ENCODE assay signal across 28 cellular contexts in genomic region chr16:88064889-88065746, GRCh38.
DNase-seq lines count a peak whose midpoint lies in the region; ATAC-seq, FAIRE-seq and TF ChIP-seq lines count a peak whose summit lies in the region.
"Had no signal": no experiment of that assay in that cellular context is flagged by ENCODE, and none has a peak within 500 bp of the region (broad histone marks: within the 10 kb centered on the region; RNA-seq: fewer than 3 reads in every experiment).

No MANE protein-coding gene starts in this region.

- no peak overlapping the region for H3K4me2 ChIP-seq in PC-9
- H3K4me2 ChIP-seq: neural progenitor cell had no signal

- H3K27me3 ChIP-seq in CD4-positive, alpha-beta T cell (ENCODE audit: control insufficient read depth, insufficient read depth, low read length): no peaks in the 10 kb centered on the region
- no peaks in the 10 kb centered on the region for H3K27me3 ChIP-seq in PC-9 (ENCODE audit: insufficient read depth, low read depth)
- H3K27me3 ChIP-seq: left lung, neural progenitor cell, tibial nerve had no signal

- H3K27me3 Mint-ChIP-seq in activated T-cell treated with anti-CD3 and anti-CD28 coated beads, Interleukin-2, amount 50 U/mL, for 24 hours: no peaks in the 10 kb centered on the region
- H3K27me3 Mint-ChIP-seq in stimulated activated memory B cell treated with anti-CD40 and anti-IgM and Interleukin-4, amounts not matched to agents 10 μg/mL and 1 μg/mL and 100 μg/mL, for 72 hours: no peaks in the 10 kb centered on the region
- H3K27me3 Mint-ChIP-seq in CD4-positive, alpha-beta T cell: no peaks in the 10 kb centered on the region
- peaks cover 0 to 4% (median 2%) of the 10 kb centered on the region in 3 donors for H3K27me3 Mint-ChIP-seq in immature natural killer cell (ENCODE audit: low read depth in 3 of 3)
- H3K27me3 Mint-ChIP-seq: activated CD4-positive, alpha-beta memory T cell treated with anti-CD3 and anti-CD28 coated beads, Interleukin-2, amount 10 ng/mL, durations not matched to agents 7 days and 5 days; stimulated activated naive CD8-positive, alpha-beta T cell treated with anti-CD3 and anti-CD28 coated beads, Interleukin-15, Interleukin-2, amounts not matched to agents 100 ng/mL and 50 ng/mL, for 24 hours; T-cell had no signal

- H3F3A ChIP-seq in PC-9 (ENCODE audit: insufficient read depth, low read depth): no peaks in the 10 kb centered on the region

- no peaks in the 10 kb centered on the region for H3K9me2 ChIP-seq in PC-9 (ENCODE audit: insufficient read depth)

- BruUV-seq in PC-9 (replicated peaks; lab: Mats Ljungman, UMichigan): no TSS peak

- H3K27ac ChIP-seq in kidney (ENCODE audit: low read depth in 2 of 2, low read length in 2 of 2): no peak overlapping the region
- H3K27ac ChIP-seq in CD4-positive, alpha-beta T cell (ENCODE audit: low read depth, low read length): no peak overlapping the region
- H3K27ac ChIP-seq in PC-9: no peak overlapping the region
- H3K27ac ChIP-seq: 22Rv1, left lung, neural progenitor cell, tibial nerve had no signal

- peak overlapping the region; percentile 8 for H3K27ac Mint-ChIP-seq in activated T-cell treated with anti-CD3 and anti-CD28 coated beads, Interleukin-2, amount 50 U/mL, for 24 hours
- H3K27ac Mint-ChIP-seq in stimulated activated memory B cell treated with anti-CD40 and anti-IgM and Interleukin-4, amounts not matched to agents 10 μg/mL and 1 μg/mL and 100 μg/mL, for 72 hours: peak overlapping the region; percentile 60
- H3K27ac Mint-ChIP-seq in CD4-positive, alpha-beta T cell: no peak overlapping the region
- no peak overlapping the region for H3K27ac Mint-ChIP-seq in immature natural killer cell
- H3K27ac Mint-ChIP-seq: activated CD4-positive, alpha-beta memory T cell treated with anti-CD3 and anti-CD28 coated beads, Interleukin-2, amount 10 ng/mL, durations not matched to agents 7 days and 5 days; neural progenitor cell; stimulated activated naive CD8-positive, alpha-beta T cell treated with anti-CD3 and anti-CD28 coated beads, Interleukin-15, Interleukin-2, amounts not matched to agents 100 ng/mL and 50 ng/mL, for 24 hours; T-cell had no signal

- H3K4me1 ChIP-seq in kidney (ENCODE audit: control insufficient read depth in 1 of 2, insufficient read depth in 1 of 2, low read depth in 1 of 2, low read length in 2 of 2) (no peaks in the 10 kb centered on the region), PC-9 (replicated peaks; ENCODE audit: insufficient read depth) (no peaks in the 10 kb centered on the region)
- H3K4me1 ChIP-seq: left lung had no signal

- H3K36me3 ChIP-seq in kidney (ENCODE audit: control insufficient read depth in 1 of 2, insufficient read depth in 2 of 2, low read length in 2 of 2): peaks cover 6 to 9% of the 10 kb centered on the region in 2 donors
- H3K36me3 ChIP-seq in PC-9 (ENCODE audit: low read depth): no peaks in the 10 kb centered on the region
- H3K36me3 ChIP-seq: neural progenitor cell had no signal

- no peak overlapping the region for H3K4me3 Mint-ChIP-seq in activated T-cell treated with anti-CD3 and anti-CD28 coated beads, Interleukin-2, amount 50 U/mL, for 24 hours
- H3K4me3 Mint-ChIP-seq in stimulated activated memory B cell treated with anti-CD40 and anti-IgM and Interleukin-4, amounts not matched to agents 10 μg/mL and 1 μg/mL and 100 μg/mL, for 72 hours: no peak overlapping the region
- H3K4me3 Mint-ChIP-seq in CD4-positive, alpha-beta T cell: no peak overlapping the region
- no peak overlapping the region for H3K4me3 Mint-ChIP-seq in immature natural killer cell
- H3K4me3 Mint-ChIP-seq: activated CD4-positive, alpha-beta memory T cell treated with anti-CD3 and anti-CD28 coated beads, Interleukin-2, amount 10 ng/mL, durations not matched to agents 7 days and 5 days; neural progenitor cell; stimulated activated naive CD8-positive, alpha-beta T cell treated with anti-CD3 and anti-CD28 coated beads, Interleukin-15, Interleukin-2, amounts not matched to agents 100 ng/mL and 50 ng/mL, for 24 hours; T-cell had no signal

- intact Hi-C loops in kidney (cut with DNase I): no loop called here
- intact Hi-C loops in CD4-positive, alpha-beta T cell (cut with DNase I, micrococcal nuclease): no loop called here
- intact Hi-C loops in PC-9 (cut with micrococcal nuclease; ENCODE audit: unreplicated experiment): no loop called here

- H4K20me1 ChIP-seq in PC-9 (ENCODE audit: insufficient read depth): no peaks in the 10 kb centered on the region

- FAIRE-seq in kidney (lab: Jason Lieb, UNC): no peak
- FAIRE-seq: GM19239, small intestine had no signal

- DNase-seq in activated T-cell treated with anti-CD3 and anti-CD28 coated beads, Interleukin-2, amount 50 U/mL, for 24 hours: no peak
- no peak for DNase-seq in activated T-cell treated with anti-CD3 and anti-CD28 coated beads for 4 hours
- DNase-seq in astrocyte of the hippocampus (ENCODE audit: low read depth, low spot score): peak; percentile 24
- peak; percentile 43 for DNase-seq in kidney
- DNase-seq in CD4-positive, alpha-beta T cell: no peak
- DNase-seq in PC-9: no peak
- DNase-seq in immature natural killer cell: no peak
- DNase-seq: activated CD4-positive, alpha-beta memory T cell treated with anti-CD3 and anti-CD28 coated beads, Interleukin-2, amount 10 ng/mL, durations not matched to agents 7 days and 5 days; activated naive CD4-positive, alpha-beta T cell treated with Interleukin-2 at 50 U/mL for 16 hours; DND-41; NCI-H1092 treated with DMSO at 0.1 percent for 48 hours; NCI-H2029; NCI-H345; NCI-H82; PC-3; SIG-M5; small intestine; stimulated activated CD4-positive, alpha-beta T cell treated with anti-CD3 and anti-CD28 coated beads, Interleukin-2, amount 100 ng/mL, for 48 hours; T-cell had no signal

- no peak overlapping the region for H2AFZ ChIP-seq in PC-9
- H2AFZ ChIP-seq: neural progenitor cell had no signal

- no peaks in the 10 kb centered on the region for H3K9me3 Mint-ChIP-seq in activated T-cell treated with anti-CD3 and anti-CD28 coated beads, Interleukin-2, amount 50 U/mL, for 24 hours
- H3K9me3 Mint-ChIP-seq in stimulated activated memory B cell treated with anti-CD40 and anti-IgM and Interleukin-4, amounts not matched to agents 10 μg/mL and 1 μg/mL and 100 μg/mL, for 72 hours: no peaks in the 10 kb centered on the region
- no peaks in the 10 kb centered on the region for H3K9me3 Mint-ChIP-seq in CD4-positive, alpha-beta T cell
- no peaks in the 10 kb centered on the region for H3K9me3 Mint-ChIP-seq in immature natural killer cell
- H3K9me3 Mint-ChIP-seq: activated CD4-positive, alpha-beta memory T cell treated with anti-CD3 and anti-CD28 coated beads, Interleukin-2, amount 10 ng/mL, durations not matched to agents 7 days and 5 days; neural progenitor cell; stimulated activated naive CD8-positive, alpha-beta T cell treated with anti-CD3 and anti-CD28 coated beads, Interleukin-15, Interleukin-2, amounts not matched to agents 100 ng/mL and 50 ng/mL, for 24 hours; T-cell had no signal

- no peak overlapping the region for H3K9ac ChIP-seq in kidney (ENCODE audit: low read length in 2 of 2)
- H3K9ac ChIP-seq: neural progenitor cell had no signal

- H3K9me3 ChIP-seq in kidney (ENCODE audit: control insufficient read depth in 1 of 2, low read length in 2 of 2) (no peaks in the 10 kb centered on the region), PC-9 (ENCODE audit: insufficient read depth, low read depth) (no peaks in the 10 kb centered on the region)
- no peaks in the 10 kb centered on the region for H3K9me3 ChIP-seq in CD4-positive, alpha-beta T cell (ENCODE audit: control insufficient read depth, low read length)
- H3K9me3 ChIP-seq: left lung, mucosa of descending colon, tibial nerve had no signal

- TF ChIP-seq CTCF in kidney (IDR thresholded peaks at IDR 0.05; ENCODE audit: borderline replicate concordance, extremely low read depth, insufficient read depth) (no peak), PC-9 (conservative IDR thresholded peaks at IDR 0.05) (no peak)
- no peak for TF ChIP-seq CTCF in CD4-positive, alpha-beta T cell (IDR thresholded peaks at IDR 0.05)

- no peak for ATAC-seq in stimulated activated memory B cell treated with anti-CD40 and anti-IgM and Interleukin-4, amounts not matched to agents 10 μg/mL and 1 μg/mL and 100 μg/mL, for 72 hours
- ATAC-seq in CD4-positive, alpha-beta T cell (ENCODE audit: poor library complexity): no peak
- ATAC-seq: activated CD4-positive, CD25-positive, alpha-beta regulatory T cell treated with anti-CD3 and anti-CD28 coated beads, Interleukin-2, amount 50 U/mL, for 24 hours; left lung; PC-3; T-cell had no signal

- H3K79me2 ChIP-seq in PC-9 (ENCODE audit: low read depth): no peaks in the 10 kb centered on the region

- POLR2A ChIA-PET in CD4-positive, alpha-beta T cell (lab: Charles Lee): no interaction called here
- POLR2A ChIA-PET in PC-9 (lab: Charles Lee; ENCODE audit: unreplicated experiment): no interaction called here

- H3K4me3 ChIP-seq in kidney (ENCODE audit: low read length in 2 of 2) (no peak overlapping the region), PC-9 (no peak overlapping the region)
- H3K4me3 ChIP-seq: left lung, mucosa of descending colon, neural progenitor cell, tibial nerve had no signal

- CTCF ChIA-PET in CD4-positive, alpha-beta T cell (lab: Charles Lee): no interaction called here
- CTCF ChIA-PET in PC-9 (lab: Charles Lee): no interaction called here

- H3K4me1 Mint-ChIP-seq in activated T-cell treated with anti-CD3 and anti-CD28 coated beads, Interleukin-2, amount 50 U/mL, for 24 hours (ENCODE audit: low read depth): no peaks in the 10 kb centered on the region
- peaks cover 38% of the 10 kb centered on the region for H3K4me1 Mint-ChIP-seq in stimulated activated memory B cell treated with anti-CD40 and anti-IgM and Interleukin-4, amounts not matched to agents 10 μg/mL and 1 μg/mL and 100 μg/mL, for 72 hours
- H3K4me1 Mint-ChIP-seq in CD4-positive, alpha-beta T cell (ENCODE audit: low read depth): no peaks in the 10 kb centered on the region
- H3K4me1 Mint-ChIP-seq in immature natural killer cell: peaks cover 2 to 9% of the 10 kb centered on the region in 2 donors
- H3K4me1 Mint-ChIP-seq: activated CD4-positive, alpha-beta memory T cell treated with anti-CD3 and anti-CD28 coated beads, Interleukin-2, amount 10 ng/mL, durations not matched to agents 7 days and 5 days had no signal

- H3K36me3 Mint-ChIP-seq in activated T-cell treated with anti-CD3 and anti-CD28 coated beads, Interleukin-2, amount 50 U/mL, for 24 hours (ENCODE audit: low read depth): peaks cover 62% of the 10 kb centered on the region
- H3K36me3 Mint-ChIP-seq in stimulated activated memory B cell treated with anti-CD40 and anti-IgM and Interleukin-4, amounts not matched to agents 10 μg/mL and 1 μg/mL and 100 μg/mL, for 72 hours: peaks cover 41% of the 10 kb centered on the region
- H3K36me3 Mint-ChIP-seq in CD4-positive, alpha-beta T cell (ENCODE audit: low read depth): peaks cover 32% of the 10 kb centered on the region
- peaks cover 6 to 13% (median 6%) of the 10 kb centered on the region in 3 donors for H3K36me3 Mint-ChIP-seq in immature natural killer cell

Comparison
In these comparisons a context has a peak if more than half of its experiments do, and no peak if none do; other contexts are left out.
1. DNase-seq: peak in astrocyte of the hippocampus (single experiment) and kidney (single experiment); none in activated T-cell treated with anti-CD3 and anti-CD28 coated beads, Interleukin-2, amount 50 U/mL, for 24 hours (single experiment), activated T-cell treated with anti-CD3 and anti-CD28 coated beads for 4 hours (single experiment), CD4-positive, alpha-beta T cell (0 of 10), PC-9 (0 of 2) and immature natural killer cell (0 of 3).
2. H3K27ac Mint-ChIP-seq: peak in activated T-cell treated with anti-CD3 and anti-CD28 coated beads, Interleukin-2, amount 50 U/mL, for 24 hours (single experiment) and stimulated activated memory B cell treated with anti-CD40 and anti-IgM and Interleukin-4, amounts not matched to agents 10 μg/mL and 1 μg/mL and 100 μg/mL, for 72 hours (single experiment); none in CD4-positive, alpha-beta T cell (single experiment) and immature natural killer cell (0 of 6).